In genomic region chr3:58580826-58581327, GRCh38 we compare ENCODE assay signal across 23 cellular contexts. TPM values are rescaled to one million over a fixed set of nuclear protein-coding genes. Genes with fewer than 3 reads are reported as not detected.
DNase-seq lines count a peak whose midpoint lies in the region; ATAC-seq and TF ChIP-seq lines count a peak whose summit lies in the region.
"Had no signal": no experiment of that assay in that cellular context is flagged by ENCODE, and none has a peak within 500 bp of the region (broad histone marks: within the 10 kb centered on the region; RNA-seq: fewer than 3 reads in every experiment).

No MANE protein-coding gene starts in this region.

- H3K9me2 ChIP-seq in neural cell (ENCODE audit: insufficient read depth, low read length), result no peaks in the 10 kb centered on the region

- peaks cover 32 to 45% (median 38%) of the 10 kb centered on the region in 10 experiments for H3K4me1 ChIP-seq in BLaER1 treated with 17β-estradiol and CSF1 and Interleukin-3, amounts not matched to agents 10 nM and 100 nM

- H3K36me3 ChIP-seq in BLaER1 treated with 17β-estradiol and CSF1 and Interleukin-3, amounts not matched to agents 10 nM and 100 nM, result no peaks in the 10 kb centered on the region
- H3K36me3 ChIP-seq in SK-N-MC (ENCODE audit: insufficient read depth, low read length) (no peaks in the 10 kb centered on the region), neural cell (ENCODE audit: insufficient read depth, low read length) (no peaks in the 10 kb centered on the region)
- H3K36me3 ChIP-seq: cardiac muscle cell, heart left ventricle had no signal

- H4K20me1 ChIP-seq in BLaER1 treated with 17β-estradiol and CSF1 and Interleukin-3, amounts not matched to agents 10 nM and 100 nM, result no peaks in the 10 kb centered on the region
- no peaks in the 10 kb centered on the region for H4K20me1 ChIP-seq in neural cell (ENCODE audit: insufficient read depth)

- H3K27ac ChIP-seq in BLaER1 treated with 17β-estradiol and CSF1 and Interleukin-3, amounts not matched to agents 10 nM and 100 nM, result peak overlapping the region in 2 of 11 experiments; percentile 28 to 63; a peak in 2 of 22 replicates
- H3K27ac ChIP-seq in SK-N-MC (no peak overlapping the region), neural cell (ENCODE audit: low read length) (peak overlapping the region; percentile 30)
- H3K27ac ChIP-seq: cardiac muscle cell had no signal

- no peak for TF ChIP-seq EP300 in neural cell (conservative IDR thresholded peaks at IDR 0.05; ENCODE audit: poor library complexity, severe bottlenecking)

- no peak for ATAC-seq in GM21737 (IDR thresholded peaks at IDR 0.05; ENCODE audit: unreplicated experiment)
- ATAC-seq: heart left ventricle, natural killer cell, PC-3 had no signal

- H3K27me3 ChIP-seq in BLaER1 treated with 17β-estradiol and CSF1 and Interleukin-3, amounts not matched to agents 10 nM and 100 nM, result peaks cover 0 to 6% (median 0%) of the 10 kb centered on the region in 11 experiments; a peak in 2 of 22 replicates
- peaks cover 12% of the 10 kb centered on the region for H3K27me3 ChIP-seq in neural cell (ENCODE audit: insufficient read depth, low read depth, low read length)

- H3K4me3 ChIP-seq in BLaER1 treated with 17β-estradiol and CSF1 and Interleukin-3, amounts not matched to agents 10 nM and 100 nM, result no peak overlapping the region
- H3K4me3 ChIP-seq in SK-N-MC, result peak overlapping the region; percentile 51; the same call in 1 of the 2 replicates
- no peak overlapping the region for H3K4me3 ChIP-seq in fibroblast of pulmonary artery (replicated peaks; ENCODE audit: low read depth, low read length)
- peak overlapping the region; percentile 47 for H3K4me3 ChIP-seq in neural cell (ENCODE audit: low read length)
- H3K4me3 ChIP-seq: cardiac muscle cell, heart left ventricle had no signal

- H3F3A ChIP-seq in neural cell (ENCODE audit: insufficient read depth, low read length, poor library complexity, severe bottlenecking), result peaks cover 4% of the 10 kb centered on the region

- no peak for TF ChIP-seq RAD21 in neural cell (conservative IDR thresholded peaks at IDR 0.05)

- TF ChIP-seq CTCF in fibroblast of pulmonary artery (IDR thresholded peaks at IDR 0.05; ENCODE audit: low read length, missing control alignments) (no peak), neural cell (IDR thresholded peaks at IDR 0.05; ENCODE audit: poor library complexity, severe bottlenecking) (no peak)

- H2AFZ ChIP-seq in neural cell (ENCODE audit: low read depth, low read length), result no peak overlapping the region

- H3K9ac ChIP-seq in BLaER1 treated with 17β-estradiol and CSF1 and Interleukin-3, amounts not matched to agents 10 nM and 100 nM, result peak overlapping the region in 5 of 11 experiments; percentile 1 to 47 (median 9); a peak in 5 of 22 replicates
- H3K9ac ChIP-seq in SK-N-MC (ENCODE audit: insufficient read length), result no peak overlapping the region
- H3K9ac ChIP-seq in neural cell (ENCODE audit: low read length), result no peak overlapping the region

- no peaks in the 10 kb centered on the region for H3K79me2 ChIP-seq in neural cell (replicated peaks; ENCODE audit: insufficient read depth, low read length)

- no peaks in the 10 kb centered on the region for H3K9me3 ChIP-seq in BLaER1 treated with 17β-estradiol and CSF1 and Interleukin-3, amounts not matched to agents 10 nM and 100 nM (replicated peaks in 1 of 11)
- H3K9me3 ChIP-seq in SK-N-MC (ENCODE audit: low read depth, low read length) (no peaks in the 10 kb centered on the region), neural cell (ENCODE audit: low read length) (no peaks in the 10 kb centered on the region)
- H3K9me3 ChIP-seq: heart left ventricle had no signal

- H3K4me2 ChIP-seq in BLaER1 treated with 17β-estradiol and CSF1 and Interleukin-3, amounts not matched to agents 10 nM and 100 nM, result peak overlapping the region in 10 of 11 experiments; percentile 38 to 90 (median 74); a peak in 19 of 22 replicates
- H3K4me2 ChIP-seq in neural cell (ENCODE audit: low read length), result peak overlapping the region; percentile 56

- DNase-seq in SK-N-MC (ENCODE audit: low read depth, low spot score), result no peak
- peak; percentile 29 for DNase-seq in fibroblast of pulmonary artery (ENCODE audit: low read depth)
- no peak for DNase-seq in NCI-H446 (lab: John Stamatoyannopoulos, UW)
- DNase-seq in NCI-H1092 (lab: John Stamatoyannopoulos, UW), result no peak
- no peak for DNase-seq in NCI-H2107 (lab: John Stamatoyannopoulos, UW)
- DNase-seq: activated gamma-delta T cell; CD4-positive, alpha-beta memory T cell; DMS53; effector CD8-positive, alpha-beta T cell; heart left ventricle; Kasumi-1; natural killer cell; NCI-H1092 treated with DMSO at 0.1 percent for 48 hours; NCI-H2171; NCI-H774; PC-3; SHP77 treated with DMSO at 0.1 percent for 48 hours; stimulated activated CD4-positive, alpha-beta T cell treated with anti-CD3 and anti-CD28 coated beads, Interleukin-12 subunit alpha, Interleukin-12 subunit beta, amount 100 ng/mL, for 4 hours had no signal

TF ChIP-seq in neural cell, 6 proteins besides CTCF, POLR2A, EP300 and RAD21:
- TF ChIP-seq POLR2AphosphoS5 (IDR thresholded peaks at IDR 0.05) (no peak), SMC3 (conservative IDR thresholded peaks at IDR 0.05; ENCODE audit: poor library complexity) (no peak), MXI1 (conservative IDR thresholded peaks at IDR 0.05; ENCODE audit: poor library complexity, severe bottlenecking) (no peak), TAF1 (IDR thresholded peaks at IDR 0.05; ENCODE audit: low read depth) (no peak)

RNA-seq across cellular contexts. Expression of gene FAM107A, which starts 3.7 kb away (rescaled TPM):
- 0.16 and 0.34 TPM in 2 replicates for polyA plus RNA-seq in neural cell
- 0.49 TPM in 1 of 2 replicates, not detected in the other for polyA minus RNA-seq in neural cell
- polyA plus RNA-seq: cardiac muscle cell; CD4-positive, alpha-beta memory T cell; keratinocyte had no signal

RNA-seq across cellular contexts. Expression of gene ACOX2, which starts 43.9 kb away (rescaled TPM):
- polyA plus RNA-seq in neural cell, result not detected in 2 replicates
- not detected in 2 replicates for polyA minus RNA-seq in neural cell
- polyA plus RNA-seq: CD4-positive, alpha-beta memory T cell had no signal

Comparison
In these comparisons a context has a peak if more than half of its experiments do, and no peak if none do; other contexts are left out.
1. H3K4me3 ChIP-seq: peak in SK-N-MC (single experiment) and neural cell (single experiment); none in BLaER1 treated with 17β-estradiol and CSF1 and Interleukin-3, amounts not matched to agents 10 nM and 100 nM (0 of 10) and fibroblast of pulmonary artery (single experiment).